20 cellular contexts compared by ENCODE assay signal in genomic region chr7:108051449-108051848, GRCh38.
"Had no signal": no experiment of that assay in that cellular context is flagged by ENCODE, and none has a peak within 500 bp of the region (broad histone marks: within the 10 kb centered on the region; RNA-seq: fewer than 3 reads in every experiment).

No MANE protein-coding gene starts in this region.

- H3K4me3 Mint-ChIP-seq: natural killer cell, neural crest cell had no signal

- H3K27ac Mint-ChIP-seq: natural killer cell had no signal

- H3K4me1 ChIP-seq: tibial artery, upper lobe of right lung, vagina had no signal

- H3K4me3 ChIP-seq: coronary artery, dorsolateral prefrontal cortex, tibial artery, upper lobe of right lung, vagina had no signal

- ATAC-seq: esophagus mucosa, left lobe of liver, natural killer cell, sciatic nerve, upper lobe of right lung had no signal

- H3K36me3 ChIP-seq: tibial artery, upper lobe of right lung, vagina had no signal

- H3K27me3 ChIP-seq: dorsolateral prefrontal cortex, tibial artery, upper lobe of right lung, vagina had no signal

- H3K9me3 Mint-ChIP-seq: natural killer cell, neural crest cell had no signal

- DNase-seq: cerebellar nuclear complex; dorsolateral prefrontal cortex; effector CD8-positive, alpha-beta T cell; foreskin melanocyte; head of caudate nucleus; hippocampal formation; islet precursor cell; natural killer cell; posterior cingulate gyrus; small intestine; stimulated activated CD4-positive, alpha-beta T cell treated with anti-CD3 and anti-CD28 coated beads, Interleukin-12 subunit alpha, Interleukin-12 subunit beta, amount 100 ng/mL, for 4 hours; stimulated activated naive CD4-positive, alpha-beta T cell treated with Interleukin-2 at 50 U/mL for 16 hours; tibial artery; upper lobe of right lung had no signal

- H3K4me1 Mint-ChIP-seq: natural killer cell had no signal

- H3K27ac ChIP-seq: coronary artery, dorsolateral prefrontal cortex, tibial artery, upper lobe of right lung, vagina had no signal

- H3K9me3 ChIP-seq: tibial artery, upper lobe of right lung, vagina had no signal
